In the genomic region with DNA sequence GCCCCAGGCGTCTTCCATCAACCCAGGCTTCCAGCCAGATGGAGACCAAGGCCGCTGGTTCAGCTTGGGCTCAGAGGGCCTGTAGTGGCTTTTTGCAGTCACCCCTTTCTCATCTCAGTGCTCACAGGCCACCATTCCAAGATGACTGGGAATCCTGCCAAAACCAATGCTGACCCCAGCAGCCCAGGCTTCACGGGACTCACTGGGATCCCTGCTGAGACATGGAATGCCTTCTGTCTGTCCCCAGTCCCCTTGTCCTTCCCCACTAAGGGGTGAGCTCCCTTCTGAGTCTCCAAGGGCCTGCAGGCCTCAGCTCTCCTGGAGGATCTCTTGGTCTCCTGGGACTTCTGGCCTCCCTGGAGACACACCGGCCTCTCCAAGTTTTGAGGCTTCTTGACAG, we compare ENCODE assay signal across 13 cellular contexts.
"Had no signal": no experiment of that assay in that cellular context is flagged by ENCODE, and none has a peak within 500 bp of the region (broad histone marks: within the 10 kb centered on the region; RNA-seq: fewer than 3 reads in every experiment).

No MANE protein-coding gene starts in this region.

- H3K9me3 ChIP-seq: ovary, sigmoid colon had no signal

- DNase-seq: activated CD4-positive, alpha-beta T cell treated with anti-CD3 and anti-CD28 coated beads for 1 hour; activated CD4-positive, alpha-beta T cell treated with anti-CD3 and anti-CD28 coated beads, Interleukin-2, amount 50 U/mL, for 4 hours; activated naive CD4-positive, alpha-beta T cell treated with Interleukin-2 at 50 U/mL for 16 hours; activated naive CD8-positive, alpha-beta T cell treated with anti-CD3 and anti-CD28 coated beads, Interleukin-2, amount 50 U/mL, for 24 hours; activated T-cell treated with anti-CD3 and anti-CD28 coated beads for 4 hours; aorta; left cardiac atrium; midbrain; ovary; sigmoid colon; stimulated activated CD4-positive, alpha-beta T cell treated with anti-CD3 and anti-CD28 coated beads, Interleukin-12 subunit alpha, Interleukin-12 subunit beta, amount 100 ng/mL, for 4 hours; stimulated activated CD4-positive, alpha-beta T cell treated with anti-CD3 and anti-CD28 coated beads, Interleukin-2, amount 100 ng/mL, for 24 hours had no signal

- H3K27ac ChIP-seq: ovary, sigmoid colon had no signal

- H3K4me3 Mint-ChIP-seq: activated naive CD8-positive, alpha-beta T cell treated with anti-CD3 and anti-CD28 coated beads, Interleukin-2, amount 50 U/mL, for 24 hours had no signal

- H3K9me3 Mint-ChIP-seq: activated naive CD8-positive, alpha-beta T cell treated with anti-CD3 and anti-CD28 coated beads, Interleukin-2, amount 50 U/mL, for 24 hours had no signal

- H3K4me1 ChIP-seq: sigmoid colon had no signal

- H3K36me3 ChIP-seq: ovary, sigmoid colon had no signal

- H3K27me3 ChIP-seq: ovary, sigmoid colon had no signal

- H3K27ac Mint-ChIP-seq: activated naive CD8-positive, alpha-beta T cell treated with anti-CD3 and anti-CD28 coated beads, Interleukin-2, amount 50 U/mL, for 24 hours had no signal

- H3K4me3 ChIP-seq: lung, ovary, sigmoid colon had no signal

- ATAC-seq: activated naive CD8-positive, alpha-beta T cell treated with anti-CD3 and anti-CD28 coated beads, Interleukin-2, amount 50 U/mL, for 24 hours; left cardiac atrium had no signal
